In genomic region chr12:51823875-51824565, GRCh38 we compare ENCODE assay signal across 10 cellular contexts. TPM values are rescaled to one million over a fixed set of nuclear protein-coding genes. Genes with fewer than 3 reads are reported as not detected.
DNase-seq lines count a peak whose midpoint lies in the region; ATAC-seq and TF ChIP-seq lines count a peak whose summit lies in the region.
"Had no signal": no experiment of that assay in that cellular context is flagged by ENCODE, and none has a peak within 500 bp of the region (broad histone marks: within the 10 kb centered on the region; RNA-seq: fewer than 3 reads in every experiment).

No MANE protein-coding gene starts in this region.

- H3K4me1 Mint-ChIP-seq in brain, result peaks cover 29% of the 10 kb centered on the region

- peak overlapping the region in 1 of 5 experiments; percentile 26 for H3K27ac Mint-ChIP-seq in brain

- no peaks in the 10 kb centered on the region for H3K36me3 ChIP-seq in kidney epithelial cell (ENCODE audit: control insufficient read depth, insufficient read depth, low read length)
- H3K36me3 ChIP-seq: SJSA1 had no signal

- CTCF ChIA-PET in HEK293T (lab: Yijun Ruan, JAX), result interaction anchor here (0.5 to 2.2 kb wide), 19 partner anchors 9 to 425 kb away, joined by 3 to 11 read pairs (median 3); partner anchors contain the start of gene FIGNL2

- H3K4me3 Mint-ChIP-seq in brain, result no peak overlapping the region

- H3K9me3 Mint-ChIP-seq in brain, result no peaks in the 10 kb centered on the region

- no peaks in the 10 kb centered on the region for H3K36me3 Mint-ChIP-seq in brain

- no peaks in the 10 kb centered on the region for H3K27me3 ChIP-seq in kidney epithelial cell (ENCODE audit: control insufficient read depth, insufficient read depth, low read length)
- H3K27me3 ChIP-seq: SJSA1 had no signal

- no peak for ATAC-seq in GM21717 (IDR thresholded peaks at IDR 0.05; ENCODE audit: unreplicated experiment)
- ATAC-seq in HG02852 (IDR thresholded peaks at IDR 0.05; ENCODE audit: unreplicated experiment), result no peak
- ATAC-seq in GM21576 (IDR thresholded peaks at IDR 0.05; ENCODE audit: unreplicated experiment), result no peak

- POLR2A ChIA-PET in HEK293T (lab: Yijun Ruan, JAX), result interaction anchor here (1.1 to 1.4 kb wide), 3 partner anchors 39 to 232 kb away, joined by 3 to 4 read pairs (median 3); no protein-coding TSS in a partner anchor

- H3K4me3 ChIP-seq in kidney epithelial cell (ENCODE audit: low read depth, low read length), result no peak overlapping the region
- H3K4me3 ChIP-seq: SJSA1 had no signal

- H3K27me3 Mint-ChIP-seq in brain, result peaks cover 5% of the 10 kb centered on the region

- TF ChIP-seq CTCF in brain (conservative IDR thresholded peaks at IDR 0.05) (peak; percentile 53 to 61), kidney epithelial cell (IDR thresholded peaks at IDR 0.05; ENCODE audit: insufficient read depth, low read length, poor library complexity, severe bottlenecking) (peak; percentile 53)

- DNase-seq in COLO668 (lab: John Stamatoyannopoulos, UW; ENCODE audit: unreplicated experiment) (peak; percentile 14), HEK293T (ENCODE audit: extremely low spot score) (peak; percentile 68), NCI-H526 treated with DMSO at 0.1 percent for 48 hours (lab: John Stamatoyannopoulos, UW) (peak; percentile 75), kidney epithelial cell (ENCODE audit: low read depth) (no peak)
- DNase-seq: right cardiac atrium had no signal

TF ChIP-seq in HEK293T, 16 proteins besides CTCF, POLR2A, EP300 and RAD21:
- TF ChIP-seq TARDBP (IDR thresholded peaks at IDR 0.05) (no peak), PKNOX1 (IDR thresholded peaks at IDR 0.05) (peak; percentile 12; the same call in 1 of the 2 replicates), SUZ12 (IDR thresholded peaks at IDR 0.05) (no peak), ELF4 (IDR thresholded peaks at IDR 0.05) (no peak)
TF ChIP-seq in HEK293T: peak in this region for 1.

RNA-seq across cellular contexts. Expression of gene FIGNL2, which starts 24.5 kb away (rescaled TPM):
- polyA plus RNA-seq in brain (ENCODE audit: insufficient read depth, low read depth, low replicate concordance), result 0.46 TPM
- total RNA-seq in kidney epithelial cell, result 2.1 and 2.6 TPM in 2 replicates
- total RNA-seq: SJSA1 had no signal
